2 cellular contexts compared by ENCODE assay signal in genomic region chr1:150516050-150516591, GRCh38.
TF ChIP-seq lines count a peak whose summit lies in the region.

No MANE protein-coding gene starts in this region.

TF ChIP-seq in endothelial cell of umbilical vein, 7 proteins besides CTCF, POLR2A, EP300 and RAD21 (continued from another document):
- TF ChIP-seq POLR2AphosphoS5 (IDR thresholded peaks at IDR 0.05; ENCODE audit: insufficient read depth, low read depth, low read length), result no peak
- TF ChIP-seq JUN (IDR thresholded peaks at IDR 0.05; ENCODE audit: borderline replicate concordance, insufficient read depth, insufficient read length, low read depth), result no peak

TF ChIP-seq in GM12891, 5 proteins besides CTCF, POLR2A, EP300 and RAD21 (continued from another document):
- TF ChIP-seq TAF1 (IDR thresholded peaks at IDR 0.05; ENCODE audit: low read depth, low read length) (no peak), POU2F2 (IDR thresholded peaks at IDR 0.05; ENCODE audit: low read depth, low read length) (no peak), PAX5 (IDR thresholded peaks at IDR 0.05; ENCODE audit: insufficient read depth, low read length, severe bottlenecking) (no peak)
